In the genomic region with DNA sequence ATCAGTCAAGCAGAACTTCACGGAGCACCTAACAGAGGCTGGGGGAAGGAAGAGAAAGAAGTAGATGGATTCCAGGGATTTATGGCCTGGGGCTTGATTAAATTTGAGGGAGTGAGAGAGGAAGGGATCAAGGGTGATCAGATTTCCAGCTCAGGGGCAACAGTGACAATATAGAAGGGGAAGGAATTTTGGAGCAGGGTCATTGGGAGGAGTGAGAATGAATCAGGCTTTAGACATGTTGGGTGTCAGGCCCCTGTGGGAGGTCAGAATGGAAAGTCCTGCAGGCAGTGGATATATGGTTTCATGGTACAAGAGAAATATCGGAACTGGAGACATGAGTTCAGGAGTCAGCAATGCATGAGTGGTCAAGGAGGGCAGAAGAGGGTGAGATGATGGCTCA, we compare ENCODE assay signal across 19 cellular contexts.
"Had no signal": no experiment of that assay in that cellular context is flagged by ENCODE, and none has a peak within 500 bp of the region (broad histone marks: within the 10 kb centered on the region; RNA-seq: fewer than 3 reads in every experiment).

No MANE protein-coding gene starts in this region.

- H3K4me3 Mint-ChIP-seq: activated CD4-positive, alpha-beta T cell treated with anti-CD3 and anti-CD28 coated beads, Interleukin-2, amount 10 ng/mL, durations not matched to agents 24 days and 14 days; activated CD8-positive, alpha-beta T cell treated with anti-CD3 and anti-CD28 coated beads, Interleukin-2, amount 10 ng/mL, durations not matched to agents 7 days and 5 days; activated T-cell treated with anti-CD3 and anti-CD28 coated beads, Interleukin-2, amount 50 U/mL, for 72 hours; naive thymus-derived CD8-positive, alpha-beta T cell; stimulated activated naive CD8-positive, alpha-beta T cell treated with anti-CD3 and anti-CD28 coated beads, Interleukin-15, Interleukin-2, amounts not matched to agents 100 ng/mL and 50 ng/mL, for 24 hours had no signal

- H3K27ac Mint-ChIP-seq: activated CD4-positive, alpha-beta T cell treated with anti-CD3 and anti-CD28 coated beads, Interleukin-2, amount 10 ng/mL, durations not matched to agents 24 days and 14 days; activated CD8-positive, alpha-beta T cell treated with anti-CD3 and anti-CD28 coated beads, Interleukin-2, amount 10 ng/mL, durations not matched to agents 7 days and 5 days; activated naive CD4-positive, alpha-beta T cell treated with anti-CD3 and anti-CD28 coated beads, Interleukin-2, amount 50 U/mL, for 72 hours; activated T-cell treated with anti-CD3 and anti-CD28 coated beads, Interleukin-2, amount 50 U/mL, for 72 hours; stimulated activated naive CD8-positive, alpha-beta T cell treated with anti-CD3 and anti-CD28 coated beads, Interleukin-15, Interleukin-2, amounts not matched to agents 100 ng/mL and 50 ng/mL, for 24 hours had no signal

- H3K36me3 Mint-ChIP-seq: activated naive CD4-positive, alpha-beta T cell treated with anti-CD3 and anti-CD28 coated beads, Interleukin-2, amount 50 U/mL, for 72 hours; naive thymus-derived CD8-positive, alpha-beta T cell had no signal

- ATAC-seq: activated CD8-positive, alpha-beta T cell treated with anti-CD3 and anti-CD28 coated beads, Interleukin-2, amount 10 ng/mL, durations not matched to agents 7 days and 5 days; activated naive CD4-positive, alpha-beta T cell treated with anti-CD3 and anti-CD28 coated beads, Interleukin-2, amount 50 U/mL, for 72 hours; activated T-cell treated with anti-CD3 and anti-CD28 coated beads, Interleukin-2, amount 50 U/mL, for 72 hours; gastroesophageal sphincter; heart right ventricle; naive thymus-derived CD8-positive, alpha-beta T cell; right cardiac atrium had no signal

- H3K36me3 ChIP-seq: gastroesophageal sphincter, heart right ventricle, left ventricle myocardium inferior, suprapubic skin had no signal

- H3K4me3 ChIP-seq: dorsolateral prefrontal cortex, gastroesophageal sphincter, heart right ventricle, left ventricle myocardium inferior, suprapubic skin had no signal

- H3K27ac ChIP-seq: dorsolateral prefrontal cortex, gastroesophageal sphincter, heart right ventricle, left ventricle myocardium inferior, suprapubic skin had no signal

- H3K27me3 ChIP-seq: dorsolateral prefrontal cortex, suprapubic skin had no signal

- H3K4me1 Mint-ChIP-seq: activated CD4-positive, alpha-beta T cell treated with anti-CD3 and anti-CD28 coated beads, Interleukin-2, amount 10 ng/mL, durations not matched to agents 24 days and 14 days had no signal

- H3K9me3 Mint-ChIP-seq: activated CD4-positive, alpha-beta T cell treated with anti-CD3 and anti-CD28 coated beads, Interleukin-2, amount 10 ng/mL, durations not matched to agents 24 days and 14 days; activated naive CD4-positive, alpha-beta T cell treated with anti-CD3 and anti-CD28 coated beads, Interleukin-2, amount 50 U/mL, for 72 hours; activated T-cell treated with anti-CD3 and anti-CD28 coated beads, Interleukin-2, amount 50 U/mL, for 72 hours; naive thymus-derived CD8-positive, alpha-beta T cell; stimulated activated naive CD8-positive, alpha-beta T cell treated with anti-CD3 and anti-CD28 coated beads, Interleukin-15, Interleukin-2, amounts not matched to agents 100 ng/mL and 50 ng/mL, for 24 hours had no signal

- H3K9me3 ChIP-seq: gastroesophageal sphincter, heart right ventricle, left ventricle myocardium inferior, suprapubic skin had no signal

- DNase-seq: activated CD4-positive, alpha-beta T cell treated with anti-CD3 and anti-CD28 coated beads, Interleukin-2, amount 10 ng/mL, durations not matched to agents 24 days and 14 days; activated CD4-positive, CD25-positive, alpha-beta regulatory T cell; activated CD8-positive, alpha-beta memory T cell treated with anti-CD3 and anti-CD28 coated beads, Interleukin-2, amount 50 U/mL, for 48 hours; activated CD8-positive, alpha-beta T cell treated with anti-CD3 and anti-CD28 coated beads, Interleukin-2, amount 10 ng/mL, durations not matched to agents 7 days and 5 days; activated gamma-delta T cell; activated T-cell treated with anti-CD3 and anti-CD28 coated beads, Interleukin-2, amount 50 U/mL, for 72 hours; dorsolateral prefrontal cortex; erythroblast; heart right ventricle; left ventricle myocardium inferior; naive thymus-derived CD8-positive, alpha-beta T cell; nucleus accumbens; right cardiac atrium; small intestine; trophoblast cell had no signal
